In genomic region chr14:55160989-55161388, GRCh38 we compare ENCODE assay signal across 9 cellular contexts. TPM values are rescaled to one million over a fixed set of nuclear protein-coding genes. Genes with fewer than 3 reads are reported as not detected.
DNase-seq lines count a peak whose midpoint lies in the region; ATAC-seq and TF ChIP-seq lines count a peak whose summit lies in the region.
"Had no signal": no experiment of that assay in that cellular context is flagged by ENCODE, and none has a peak within 500 bp of the region (broad histone marks: within the 10 kb centered on the region; RNA-seq: fewer than 3 reads in every experiment).

No MANE protein-coding gene starts in this region.

- H3K4me2 ChIP-seq in mammary epithelial cell (ENCODE audit: insufficient read depth, low read depth, low read length): no peak overlapping the region
- H3K4me2 ChIP-seq: BLaER1 had no signal

- dilution Hi-C loops in mammary epithelial cell (cut with HindIII; ENCODE audit: low sequenced_read_pairs): no loop called here

- in situ Hi-C loops in mammary epithelial cell (cut with MboI; ENCODE audit: low sequenced_read_pairs in 2 of 2): no loop called here

- TF ChIP-seq CTCF in mammary epithelial cell (conservative IDR thresholded peaks at IDR 0.05 in 1 of 2, IDR thresholded peaks at IDR 0.05 in 1 of 2; ENCODE audit: extremely low read depth in 1 of 2, insufficient read depth in 1 of 2, low read depth in 1 of 2, low read length in 2 of 2): peak; percentile 48 to 61
- TF ChIP-seq CTCF in lower lobe of right lung (IDR thresholded peaks at IDR 0.05): peak; percentile 69

- intact Hi-C loops in mammary epithelial cell (cut with micrococcal nuclease): loop anchor here (1.0 kb wide), 2 partner anchors 72 to 110 kb away; partner anchors contain the start of gene MAPK1IP1L
- intact Hi-C loops in lower lobe of right lung (cut with DNase I): no loop called here

- DNase-seq in NCI-H1092 treated with DMSO at 0.1 percent for 48 hours (lab: John Stamatoyannopoulos, UW) (peak; percentile 54), NCI-H1092 (lab: John Stamatoyannopoulos, UW) (no peak), NCI-H1105 treated with DMSO at 0.1 percent for 48 hours (lab: John Stamatoyannopoulos, UW) (peak; percentile 46), mammary epithelial cell (peak; percentile 17), lower lobe of right lung (no peak), UCSD-AML1 (lab: John Stamatoyannopoulos, UW; ENCODE audit: unreplicated experiment) (no peak)

- H3K4me1 ChIP-seq in mammary epithelial cell (ENCODE audit: insufficient read depth, low read length) (no peaks in the 10 kb centered on the region), lower lobe of right lung (no peaks in the 10 kb centered on the region)
- H3K4me1 ChIP-seq: BLaER1 had no signal

- H2AFZ ChIP-seq in mammary epithelial cell (ENCODE audit: low read depth, low read length): no peak overlapping the region

- H3K9ac ChIP-seq in mammary epithelial cell (ENCODE audit: insufficient read depth, low read length): no peak overlapping the region
- H3K9ac ChIP-seq: BLaER1 had no signal

- H3K27ac ChIP-seq in mammary epithelial cell (ENCODE audit: insufficient read depth, low read depth, low read length) (peak overlapping the region; percentile 7), lower lobe of right lung (no peak overlapping the region)
- H3K27ac ChIP-seq: BLaER1 had no signal

- no peaks in the 10 kb centered on the region for H3K9me3 ChIP-seq in mammary epithelial cell (replicated peaks; ENCODE audit: insufficient read depth, low read length)
- H3K9me3 ChIP-seq in lower lobe of right lung: no peaks in the 10 kb centered on the region
- H3K9me3 ChIP-seq: BLaER1 had no signal

- peak; percentile 78 to 83 for ATAC-seq in lower lobe of right lung
- ATAC-seq in GM18907 (IDR thresholded peaks at IDR 0.05; ENCODE audit: unreplicated experiment): no peak
- ATAC-seq in GM21528 (IDR thresholded peaks at IDR 0.05; ENCODE audit: low FRiP score, unreplicated experiment): no peak

- H3K79me2 ChIP-seq in mammary epithelial cell (ENCODE audit: insufficient read depth, low read length): no peaks in the 10 kb centered on the region

- H3K27me3 ChIP-seq in mammary epithelial cell (ENCODE audit: insufficient read depth, low read length): no peaks in the 10 kb centered on the region
- H3K27me3 ChIP-seq in lower lobe of right lung (ENCODE audit: low read depth): no peaks in the 10 kb centered on the region
- H3K27me3 ChIP-seq: BLaER1 had no signal

- H4K20me1 ChIP-seq in mammary epithelial cell (ENCODE audit: insufficient read depth, low read length): no peaks in the 10 kb centered on the region
- H4K20me1 ChIP-seq: BLaER1 had no signal

- no peak overlapping the region for H3K4me3 ChIP-seq in mammary epithelial cell (replicated peaks in 1 of 3; ENCODE audit: insufficient read depth in 1 of 3, low read depth in 2 of 3, low read length in 3 of 3)
- H3K4me3 ChIP-seq in lower lobe of right lung: no peak overlapping the region
- H3K4me3 ChIP-seq: BLaER1 had no signal

- CTCF ChIA-PET in mammary epithelial cell (lab: Charles Lee; ENCODE audit: low non-redundant PET): interaction anchor here (0.5 to 0.7 kb wide), 3 partner anchors 110 to 491 kb away, joined by 4 to 5 read pairs (median 4); no protein-coding TSS in a partner anchor

- no TSS peak for BruUV-seq in mammary epithelial cell (replicated peaks; lab: Mats Ljungman, UMichigan)

- H3K36me3 ChIP-seq in mammary epithelial cell (ENCODE audit: insufficient read depth, low read length) (peaks cover 14% of the 10 kb centered on the region), lower lobe of right lung (no peaks in the 10 kb centered on the region)

RNA-seq across cellular contexts. Expression of gene DLGAP5, which starts 30.4 kb away (rescaled TPM):
- total RNA-seq in mammary epithelial cell (10 to 100 TPM in 1 of 2 donors, under 1 TPM in 1; 0.50 to 33.9 TPM), lower lobe of right lung (0.97 TPM)
- 18.1 TPM for polyA plus RNA-seq in mammary epithelial cell
- 3.8 TPM for polyA minus RNA-seq in mammary epithelial cell

RNA-seq across cellular contexts. Expression of gene LGALS3, which starts 31.9 kb away (rescaled TPM):
- 100 to 1,000 TPM; 138 to 232 TPM for total RNA-seq in mammary epithelial cell
- 156 TPM for polyA plus RNA-seq in mammary epithelial cell
- 47.3 TPM for polyA minus RNA-seq in mammary epithelial cell
- 528 TPM for total RNA-seq in lower lobe of right lung

Comparison
In these comparisons a context has a peak if more than half of its experiments do, and no peak if none do; other contexts are left out.
1. DNase-seq: peak in NCI-H1092 treated with DMSO at 0.1 percent for 48 hours (single experiment), NCI-H1105 treated with DMSO at 0.1 percent for 48 hours (single experiment) and mammary epithelial cell (single experiment); none in NCI-H1092 (single experiment), lower lobe of right lung (single experiment) and UCSD-AML1 (single experiment).
2. ATAC-seq: peak in lower lobe of right lung (2 of 2); none in GM18907 (single experiment) and GM21528 (single experiment).